In the genomic region with DNA sequence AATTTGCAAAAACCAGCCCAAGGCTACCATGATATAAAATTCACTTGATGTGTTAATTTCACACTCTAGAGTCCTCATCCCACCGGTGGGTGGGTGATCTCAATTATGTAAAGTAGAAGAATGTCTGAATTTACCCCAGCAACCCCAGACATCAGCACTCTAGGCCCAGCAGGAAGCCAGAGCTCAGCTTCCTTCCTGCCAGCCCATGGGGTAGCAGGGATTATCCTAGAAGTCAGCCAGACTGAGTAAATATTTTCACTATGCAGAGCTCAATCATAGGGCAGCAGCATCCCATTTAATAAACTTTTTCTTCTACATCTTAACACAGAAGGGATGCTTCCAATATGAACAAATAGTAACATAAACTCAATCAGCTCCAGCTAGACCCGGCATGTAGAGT, we compare ENCODE assay signal across 1 cellular context.
TF ChIP-seq lines count a peak whose summit lies in the region.

No MANE protein-coding gene starts in this region.

TF ChIP-seq in HEK293, 187 proteins besides CTCF, POLR2A, EP300 and RAD21 (continued from another document and continues in another):
- TF ChIP-seq ZNF449 (tag by site-specific recombination; IDR thresholded peaks at IDR 0.05) (no peak), ZNF121 (tag by site-specific recombination; IDR thresholded peaks at IDR 0.05) (no peak), KLF17 (tag by site-specific recombination; IDR thresholded peaks at IDR 0.05) (no peak), ZSCAN16 (tag by site-specific recombination; IDR thresholded peaks at IDR 0.05) (no peak), ZNF24 (tag by site-specific recombination; IDR thresholded peaks at IDR 0.05) (no peak), ZNF558 (tag by site-specific recombination; IDR thresholded peaks at IDR 0.05) (no peak), ZNF707 (tag by site-specific recombination; IDR thresholded peaks at IDR 0.05) (no peak), TCF7L2 (IDR thresholded peaks at IDR 0.05; ENCODE audit: borderline replicate concordance, low read depth, low read length) (no peak), ZNF416 (tag by site-specific recombination; IDR thresholded peaks at IDR 0.05) (no peak), ZBTB17 (tag by site-specific recombination; IDR thresholded peaks at IDR 0.05) (peak; percentile 50), PRDM1 (tag by site-specific recombination; IDR thresholded peaks at IDR 0.05) (no peak), GLIS1 (tag by site-specific recombination; IDR thresholded peaks at IDR 0.05) (peak; percentile 77), HIC1 (tag by site-specific recombination; IDR thresholded peaks at IDR 0.05) (no peak), ZIC2 (tag by site-specific recombination; IDR thresholded peaks at IDR 0.05) (peak; percentile 80), ZNF660 (tag by site-specific recombination; IDR thresholded peaks at IDR 0.05) (no peak), ZNF530 (tag by site-specific recombination; IDR thresholded peaks at IDR 0.05; ENCODE audit: low read depth) (no peak), ZNF366 (tag by site-specific recombination; conservative IDR thresholded peaks at IDR 0.05) (no peak), ZNF518A (tag by site-specific recombination; conservative IDR thresholded peaks at IDR 0.05; ENCODE audit: low read depth) (no peak), TSHZ1 (tag by site-specific recombination; IDR thresholded peaks at IDR 0.05; ENCODE audit: borderline replicate concordance) (no peak), ZNF18 (tag by site-specific recombination; IDR thresholded peaks at IDR 0.05) (no peak), ZNF529 (tag by site-specific recombination; IDR thresholded peaks at IDR 0.05; ENCODE audit: insufficient replicate concordance) (no peak), ZNF792 (tag by site-specific recombination; IDR thresholded peaks at IDR 0.05) (no peak), OSR2 (tag by site-specific recombination; IDR thresholded peaks at IDR 0.05) (0 out of 2 replicates have a peak, but pooled peaks have one; percentile 21), GLIS2 (tag by site-specific recombination; IDR thresholded peaks at IDR 0.05) (no peak), ZNF341 (tag by site-specific recombination; IDR thresholded peaks at IDR 0.05; ENCODE audit: low read depth) (no peak), SALL2 (tag by site-specific recombination; IDR thresholded peaks at IDR 0.05; ENCODE audit: borderline replicate concordance) (no peak), TRIM28 (IDR thresholded peaks at IDR 0.05; ENCODE audit: borderline replicate concordance, low read length) (peak; percentile 51; the same call in 1 of the 2 replicates), ZNF16 (tag by site-specific recombination; IDR thresholded peaks at IDR 0.05; ENCODE audit: low read depth) (no peak), INSM2 (tag by site-specific recombination; IDR thresholded peaks at IDR 0.05) (no peak), ZNF138 (tag by site-specific recombination; IDR thresholded peaks at IDR 0.05; ENCODE audit: borderline replicate concordance) (no peak), ZNF658 (tag by site-specific recombination; IDR thresholded peaks at IDR 0.05) (no peak), ZNF843 (tag by site-specific recombination; IDR thresholded peaks at IDR 0.05) (no peak)
- TF ChIP-seq, protein P1, sequence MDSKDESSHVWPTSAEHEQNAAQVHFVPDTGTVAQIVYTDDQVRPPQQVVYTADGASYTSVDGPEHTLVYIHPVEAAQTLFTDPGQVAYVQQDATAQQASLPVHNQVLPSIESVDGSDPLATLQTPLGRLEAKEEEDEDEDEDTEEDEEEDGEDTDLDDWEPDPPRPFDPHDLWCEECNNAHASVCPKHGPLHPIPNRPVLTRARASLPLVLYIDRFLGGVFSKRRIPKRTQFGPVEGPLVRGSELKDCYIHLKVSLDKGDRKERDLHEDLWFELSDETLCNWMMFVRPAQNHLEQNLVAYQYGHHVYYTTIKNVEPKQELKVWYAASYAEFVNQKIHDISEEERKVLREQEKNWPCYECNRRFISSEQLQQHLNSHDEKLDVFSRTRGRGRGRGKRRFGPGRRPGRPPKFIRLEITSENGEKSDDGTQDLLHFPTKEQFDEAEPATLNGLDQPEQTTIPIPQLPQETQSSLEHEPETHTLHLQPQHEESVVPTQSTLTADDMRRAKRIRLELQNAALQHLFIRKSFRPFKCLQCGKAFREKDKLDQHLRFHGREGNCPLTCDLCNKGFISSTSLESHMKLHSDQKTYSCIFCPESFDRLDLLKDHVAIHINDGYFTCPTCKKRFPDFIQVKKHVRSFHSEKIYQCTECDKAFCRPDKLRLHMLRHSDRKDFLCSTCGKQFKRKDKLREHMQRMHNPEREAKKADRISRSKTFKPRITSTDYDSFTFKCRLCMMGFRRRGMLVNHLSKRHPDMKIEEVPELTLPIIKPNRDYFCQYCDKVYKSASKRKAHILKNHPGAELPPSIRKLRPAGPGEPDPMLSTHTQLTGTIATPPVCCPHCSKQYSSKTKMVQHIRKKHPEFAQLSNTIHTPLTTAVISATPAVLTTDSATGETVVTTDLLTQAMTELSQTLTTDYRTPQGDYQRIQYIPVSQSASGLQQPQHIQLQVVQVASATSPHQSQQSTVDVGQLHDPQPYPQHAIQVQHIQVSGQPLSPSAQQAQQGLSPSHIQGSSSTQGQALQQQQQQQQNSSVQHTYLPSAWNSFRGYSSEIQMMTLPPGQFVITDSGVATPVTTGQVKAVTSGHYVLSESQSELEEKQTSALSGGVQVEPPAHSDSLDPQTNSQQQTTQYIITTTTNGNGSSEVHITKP (tag by site-specific recombination; IDR thresholded peaks at IDR 0.05), result no peak
- TF ChIP-seq, protein P2, sequence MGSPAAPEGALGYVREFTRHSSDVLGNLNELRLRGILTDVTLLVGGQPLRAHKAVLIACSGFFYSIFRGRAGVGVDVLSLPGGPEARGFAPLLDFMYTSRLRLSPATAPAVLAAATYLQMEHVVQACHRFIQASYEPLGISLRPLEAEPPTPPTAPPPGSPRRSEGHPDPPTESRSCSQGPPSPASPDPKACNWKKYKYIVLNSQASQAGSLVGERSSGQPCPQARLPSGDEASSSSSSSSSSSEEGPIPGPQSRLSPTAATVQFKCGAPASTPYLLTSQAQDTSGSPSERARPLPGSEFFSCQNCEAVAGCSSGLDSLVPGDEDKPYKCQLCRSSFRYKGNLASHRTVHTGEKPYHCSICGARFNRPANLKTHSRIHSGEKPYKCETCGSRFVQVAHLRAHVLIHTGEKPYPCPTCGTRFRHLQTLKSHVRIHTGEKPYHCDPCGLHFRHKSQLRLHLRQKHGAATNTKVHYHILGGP (tag by site-specific recombination; IDR thresholded peaks at IDR 0.05), result no peak
